ENCODE assay signal across 8 cellular contexts in genomic region chr17:76506408-76507328, GRCh38. TPM values are rescaled to one million over a fixed set of nuclear protein-coding genes. Genes with fewer than 3 reads are reported as not detected.
DNase-seq lines count a peak whose midpoint lies in the region; ATAC-seq, FAIRE-seq and TF ChIP-seq lines count a peak whose summit lies in the region.

No MANE protein-coding gene starts in this region.

- DNase-seq in COLO668 (lab: John Stamatoyannopoulos, UW; ENCODE audit: unreplicated experiment), result peak; percentile 56
- DNase-seq in H54 (ENCODE audit: insufficient read length, low spot score), result peak; percentile 77
- peak; percentile 87 for DNase-seq in NCI-H2227 (lab: John Stamatoyannopoulos, UW; ENCODE audit: unreplicated experiment)
- DNase-seq in activated B cell treated with CpG ODN at 0.5 μM for 24 hours, result peak; percentile 93
- peak; percentile 78 to 79 for DNase-seq in T47D (ENCODE audit: low read depth in 1 of 2, low spot score in 1 of 2)
- no peak for DNase-seq in keratinocyte (ENCODE audit: low read depth, low spot score)
- peak; percentile 88 for DNase-seq in stimulated activated CD4-positive, alpha-beta T cell treated with anti-CD3 and anti-CD28 coated beads, Interleukin-1b, Interleukin-23, amount 100 ng/mL, for 48 hours

- H3K4me1 Mint-ChIP-seq in activated B cell treated with CpG ODN at 0.5 μM for 24 hours, result peaks cover 26% of the 10 kb centered on the region

- H3K27ac Mint-ChIP-seq in activated B cell treated with CpG ODN at 0.5 μM for 24 hours, result peak overlapping the region; percentile 50

- H3K4me2 ChIP-seq in keratinocyte (ENCODE audit: control insufficient read depth, extremely low read depth, insufficient read depth, low read depth, low read length), result no peak overlapping the region

- no peak overlapping the region for H3K27ac ChIP-seq in keratinocyte (ENCODE audit: control insufficient read depth, insufficient read depth, low read length)

- no peaks in the 10 kb centered on the region for H3K9me3 ChIP-seq in keratinocyte (ENCODE audit: control insufficient read depth, low read depth, low read length)

- ATAC-seq in activated B cell treated with CpG ODN at 0.5 μM for 24 hours (ENCODE audit: low read depth) (peak; percentile 85), GM19324 (IDR thresholded peaks at IDR 0.05; ENCODE audit: low FRiP score, unreplicated experiment) (no peak)

- no peaks in the 10 kb centered on the region for H3K36me3 Mint-ChIP-seq in activated B cell treated with CpG ODN at 0.5 μM for 24 hours (ENCODE audit: low read depth)

- peaks cover 6% of the 10 kb centered on the region for H3K4me1 ChIP-seq in keratinocyte (ENCODE audit: control insufficient read depth, extremely low read depth, insufficient read depth, low read length)

- H3K4me3 Mint-ChIP-seq in activated B cell treated with CpG ODN at 0.5 μM for 24 hours, result no peak overlapping the region

- no peaks in the 10 kb centered on the region for H3K36me3 ChIP-seq in keratinocyte (ENCODE audit: control insufficient read depth in 2 of 2, extremely low read depth in 1 of 2, insufficient read depth in 2 of 2, low read length in 2 of 2)

- no peak for TF ChIP-seq POLR2A in H54 (IDR thresholded peaks at IDR 0.05; ENCODE audit: low read depth, low read length)

- in situ Hi-C loops in T47D (cut with HindIII; ENCODE audit: low pct_unique_long_range_greater_than_20kb, low sequenced_read_pairs), result no loop called here

- FAIRE-seq in H54 (lab: Jason Lieb, UNC) (no peak), keratinocyte (lab: Jason Lieb, UNC) (peak; percentile 59)

- H3K4me3 ChIP-seq in keratinocyte (ENCODE audit: control insufficient read depth in 2 of 3, extremely low read depth in 1 of 3, insufficient read depth in 2 of 3, low read depth in 1 of 3, low read length in 3 of 3), result no peak overlapping the region

- CTCF ChIA-PET in activated B cell treated with CpG ODN at 0.5 μM for 24 hours (lab: Charles Lee), result interaction anchor here (0.9 to 11.4 kb wide), 19 partner anchors 10 to 204 kb away, joined by 3 to 129 read pairs (median 5); partner anchors contain the start of genes AANAT, PRPSAP1 and SPHK1

- no peaks in the 10 kb centered on the region for H3K79me2 ChIP-seq in keratinocyte (ENCODE audit: control insufficient read depth, insufficient read depth, low read length)

- no peaks in the 10 kb centered on the region for H3K9me3 Mint-ChIP-seq in activated B cell treated with CpG ODN at 0.5 μM for 24 hours

- peaks cover 4% of the 10 kb centered on the region for H3K27me3 Mint-ChIP-seq in activated B cell treated with CpG ODN at 0.5 μM for 24 hours

- POLR2A ChIA-PET in activated B cell treated with CpG ODN at 0.5 μM for 24 hours (lab: Charles Lee), result interaction anchor here (0.6 to 21.4 kb wide), 9 partner anchors 9 to 1690 kb away, joined by 3 to 769 read pairs (median 4); partner anchors contain the start of gene AANAT

- peaks cover 18% of the 10 kb centered on the region for H3K27me3 ChIP-seq in keratinocyte (ENCODE audit: control insufficient read depth, extremely low read depth, insufficient read depth, low read length)

- no peak overlapping the region for H3K9ac ChIP-seq in keratinocyte (ENCODE audit: control insufficient read depth, extremely low read depth, insufficient read depth, low read length)

- intact Hi-C loops in activated B cell treated with CpG ODN at 0.5 μM for 24 hours (cut with micrococcal nuclease), result loop anchor here (1.0 to 5.0 kb wide), 4 partner anchors 40 to 839 kb away; partner anchors contain the start of genes RECQL5 and SAP30BP

- no peaks in the 10 kb centered on the region for H3K9me1 ChIP-seq in keratinocyte (ENCODE audit: control insufficient read depth, extremely low read depth, insufficient read depth, low read length)

- TF ChIP-seq CTCF in activated B cell treated with CpG ODN at 0.5 μM for 24 hours (IDR thresholded peaks at IDR 0.05), result peak; percentile 66
- TF ChIP-seq CTCF in keratinocyte (optimal IDR thresholded peaks at IDR 0.05 in 1 of 3, IDR thresholded peaks at IDR 0.05 in 1 of 3, conservative IDR thresholded peaks at IDR 0.05 in 1 of 3; ENCODE audit: extremely low read depth in 1 of 3, insufficient read depth in 2 of 3, low read length in 3 of 3), result peak; percentile 89 to 97 (median 93)

- H2AFZ ChIP-seq in keratinocyte (ENCODE audit: control insufficient read depth, low read length), result peak overlapping the region; percentile 21

- H4K20me1 ChIP-seq in keratinocyte (ENCODE audit: control insufficient read depth, extremely low read depth, insufficient read depth, low read length), result no peaks in the 10 kb centered on the region

- dilution Hi-C loops in keratinocyte (cut with MboI; ENCODE audit: extremely low pct_ligation_motif_present, low sequenced_read_pairs), result no loop called here

RNA-seq across cellular contexts. Expression of gene RHBDF2, which starts 5.4 kb away (rescaled TPM):
- 150 and 189 TPM in 2 replicates for total RNA-seq in activated B cell treated with CpG ODN at 0.5 μM for 24 hours
- polyA plus RNA-seq in keratinocyte, result 14.9 to 22.6 TPM (median 20.6 TPM) in 3 replicates
- polyA plus RNA-seq in keratinocyte (2011; ENCODE audit: low read depth), result 27.6 TPM
- 9.1 and 16.9 TPM in 2 replicates for polyA plus RNA-seq in keratinocyte (2011; cell fraction: cytosol; rRNA removed)
- 61.7 and 94.2 TPM in 2 replicates for polyA plus RNA-seq in keratinocyte (2011; cell fraction: nucleus; rRNA removed)
- 40.0 and 43.0 TPM in 2 replicates for polyA plus RNA-seq in keratinocyte (2012; ENCODE audit: low replicate concordance)
- polyA minus RNA-seq in keratinocyte, result 25.6 to 54.8 TPM (median 27.0 TPM) in 3 replicates
- 32.8 TPM for polyA minus RNA-seq in keratinocyte (2011; cell fraction: cytosol; rRNA and poly(A)+ RNA removed)
- polyA minus RNA-seq in keratinocyte (2011; cell fraction: nucleus; rRNA and poly(A)+ RNA removed), result 53.1 and 55.9 TPM in 2 replicates

RNA-seq across cellular contexts. Expression of gene CYGB, which starts 30.8 kb away (rescaled TPM):
- total RNA-seq in activated B cell treated with CpG ODN at 0.5 μM for 24 hours, result 0.44 and 0.49 TPM in 2 replicates
- 10.3 to 26.1 TPM (median 15.3 TPM) in 3 replicates for polyA plus RNA-seq in keratinocyte
- 2.1 TPM for polyA plus RNA-seq in keratinocyte (2011; ENCODE audit: low read depth)
- polyA plus RNA-seq in keratinocyte (2011; cell fraction: cytosol; rRNA removed), result 15.3 and 37.7 TPM in 2 replicates
- polyA plus RNA-seq in keratinocyte (2011; cell fraction: nucleus; rRNA removed), result 15.4 and 26.2 TPM in 2 replicates
- 6.2 and 33.8 TPM in 2 replicates for polyA plus RNA-seq in keratinocyte (2012; ENCODE audit: low replicate concordance)
- 9.0 to 17.2 TPM (median 11.8 TPM) in 3 replicates for polyA minus RNA-seq in keratinocyte
- 42.6 TPM for polyA minus RNA-seq in keratinocyte (2011; cell fraction: cytosol; rRNA and poly(A)+ RNA removed)
- 12.3 and 17.7 TPM in 2 replicates for polyA minus RNA-seq in keratinocyte (2011; cell fraction: nucleus; rRNA and poly(A)+ RNA removed)

RNA-seq across cellular contexts. Expression of gene PRCD, which starts 33.2 kb away (rescaled TPM):
- 5.3 and 5.5 TPM in 2 replicates for total RNA-seq in activated B cell treated with CpG ODN at 0.5 μM for 24 hours
- 0.65 to 1.7 TPM (median 1.2 TPM) in 3 replicates for polyA plus RNA-seq in keratinocyte
- not detected for polyA plus RNA-seq in keratinocyte (2011; ENCODE audit: low read depth)
- 0.55 and 0.81 TPM in 2 replicates for polyA plus RNA-seq in keratinocyte (2011; cell fraction: cytosol; rRNA removed)
- polyA plus RNA-seq in keratinocyte (2011; cell fraction: nucleus; rRNA removed), result 6.7 and 11.7 TPM in 2 replicates
- 0.68 and 0.72 TPM in 2 replicates for polyA plus RNA-seq in keratinocyte (2012; ENCODE audit: low replicate concordance)
- 0.38 to 0.96 TPM in 2 of 3 replicates, not detected in the other for polyA minus RNA-seq in keratinocyte
- not detected for polyA minus RNA-seq in keratinocyte (2011; cell fraction: cytosol; rRNA and poly(A)+ RNA removed)
- polyA minus RNA-seq in keratinocyte (2011; cell fraction: nucleus; rRNA and poly(A)+ RNA removed), result 1.3 and 1.8 TPM in 2 replicates

RNA-seq across cellular contexts. Expression of gene AANAT, which starts 39.3 kb away (rescaled TPM):
- total RNA-seq in activated B cell treated with CpG ODN at 0.5 μM for 24 hours, result 0.55 TPM in 1 of 2 replicates, not detected in the other
- polyA plus RNA-seq in keratinocyte, result not detected in 3 replicates
- polyA plus RNA-seq in keratinocyte (2011; ENCODE audit: low read depth), result not detected
- polyA plus RNA-seq in keratinocyte (2011; cell fraction: cytosol; rRNA removed), result not detected in 2 replicates
- polyA plus RNA-seq in keratinocyte (2011; cell fraction: nucleus; rRNA removed), result not detected in 2 replicates
- 0.39 TPM in 1 of 2 replicates, not detected in the other for polyA plus RNA-seq in keratinocyte (2012; ENCODE audit: low replicate concordance)
- polyA minus RNA-seq in keratinocyte, result not detected in 3 replicates
- not detected for polyA minus RNA-seq in keratinocyte (2011; cell fraction: cytosol; rRNA and poly(A)+ RNA removed)
- not detected in 2 replicates for polyA minus RNA-seq in keratinocyte (2011; cell fraction: nucleus; rRNA and poly(A)+ RNA removed)

RNA-seq across cellular contexts. Expression of gene UBE2O, which starts 53.7 kb away (rescaled TPM):
- total RNA-seq in activated B cell treated with CpG ODN at 0.5 μM for 24 hours, result 39.0 and 40.3 TPM in 2 replicates
- 8.9 to 12.3 TPM (median 10.9 TPM) in 3 replicates for polyA plus RNA-seq in keratinocyte
- 10.9 TPM for polyA plus RNA-seq in keratinocyte (2011; ENCODE audit: low read depth)
- 6.0 and 6.6 TPM in 2 replicates for polyA plus RNA-seq in keratinocyte (2011; cell fraction: cytosol; rRNA removed)
- polyA plus RNA-seq in keratinocyte (2011; cell fraction: nucleus; rRNA removed), result 31.8 and 35.9 TPM in 2 replicates
- 12.5 and 17.3 TPM in 2 replicates for polyA plus RNA-seq in keratinocyte (2012; ENCODE audit: low replicate concordance)
- polyA minus RNA-seq in keratinocyte, result 42.0 to 78.1 TPM (median 54.8 TPM) in 3 replicates
- 12.1 TPM for polyA minus RNA-seq in keratinocyte (2011; cell fraction: cytosol; rRNA and poly(A)+ RNA removed)
- polyA minus RNA-seq in keratinocyte (2011; cell fraction: nucleus; rRNA and poly(A)+ RNA removed), result 23.6 and 40.3 TPM in 2 replicates
